ENCODE assay signal across 17 cellular contexts in genomic region chr13:37669845-37670244, GRCh38.
"Had no signal": no experiment of that assay in that cellular context is flagged by ENCODE, and none has a peak within 500 bp of the region (broad histone marks: within the 10 kb centered on the region; RNA-seq: fewer than 3 reads in every experiment).

No MANE protein-coding gene starts in this region.

- ATAC-seq: foreskin keratinocyte; gastroesophageal sphincter; heart right ventricle; left cardiac atrium; left lung; left ventricle myocardium superior; lower lobe of right lung; naive thymus-derived CD4-positive, alpha-beta T cell had no signal

- H3K27ac ChIP-seq: coronary artery, dorsolateral prefrontal cortex, esophagus muscularis mucosa, foreskin keratinocyte, gastroesophageal sphincter, heart right ventricle, left lung, lower lobe of right lung had no signal

- H3K36me3 Mint-ChIP-seq: naive thymus-derived CD4-positive, alpha-beta T cell had no signal

- H3K4me1 ChIP-seq: esophagus muscularis mucosa, gastroesophageal sphincter, heart right ventricle, left lung, lower lobe of right lung had no signal

- H3K27me3 ChIP-seq: dorsolateral prefrontal cortex, esophagus muscularis mucosa, foreskin keratinocyte, gastroesophageal sphincter, heart right ventricle, left lung had no signal

- H3K4me1 Mint-ChIP-seq: naive thymus-derived CD4-positive, alpha-beta T cell had no signal

- DNase-seq: dermis blood vessel endothelial cell; dorsolateral prefrontal cortex; effector CD4-positive, alpha-beta T cell; effector memory CD4-positive, alpha-beta T cell; foreskin keratinocyte; heart right ventricle; hippocampal formation; left cardiac atrium; left lung; left ventricle myocardium superior; lower lobe of right lung; mesenchymal stem cell; midbrain; naive thymus-derived CD4-positive, alpha-beta T cell had no signal

- H3K4me3 ChIP-seq: coronary artery, dorsolateral prefrontal cortex, esophagus muscularis mucosa, gastroesophageal sphincter, heart right ventricle, left lung, lower lobe of right lung had no signal

- H3K27ac Mint-ChIP-seq: naive thymus-derived CD4-positive, alpha-beta T cell had no signal

- H3K4me3 Mint-ChIP-seq: naive thymus-derived CD4-positive, alpha-beta T cell had no signal

- H3K9me3 ChIP-seq: esophagus muscularis mucosa, left lung, lower lobe of right lung had no signal

- H3K36me3 ChIP-seq: esophagus muscularis mucosa, gastroesophageal sphincter, heart right ventricle, left lung, lower lobe of right lung had no signal
